In the genomic region with DNA sequence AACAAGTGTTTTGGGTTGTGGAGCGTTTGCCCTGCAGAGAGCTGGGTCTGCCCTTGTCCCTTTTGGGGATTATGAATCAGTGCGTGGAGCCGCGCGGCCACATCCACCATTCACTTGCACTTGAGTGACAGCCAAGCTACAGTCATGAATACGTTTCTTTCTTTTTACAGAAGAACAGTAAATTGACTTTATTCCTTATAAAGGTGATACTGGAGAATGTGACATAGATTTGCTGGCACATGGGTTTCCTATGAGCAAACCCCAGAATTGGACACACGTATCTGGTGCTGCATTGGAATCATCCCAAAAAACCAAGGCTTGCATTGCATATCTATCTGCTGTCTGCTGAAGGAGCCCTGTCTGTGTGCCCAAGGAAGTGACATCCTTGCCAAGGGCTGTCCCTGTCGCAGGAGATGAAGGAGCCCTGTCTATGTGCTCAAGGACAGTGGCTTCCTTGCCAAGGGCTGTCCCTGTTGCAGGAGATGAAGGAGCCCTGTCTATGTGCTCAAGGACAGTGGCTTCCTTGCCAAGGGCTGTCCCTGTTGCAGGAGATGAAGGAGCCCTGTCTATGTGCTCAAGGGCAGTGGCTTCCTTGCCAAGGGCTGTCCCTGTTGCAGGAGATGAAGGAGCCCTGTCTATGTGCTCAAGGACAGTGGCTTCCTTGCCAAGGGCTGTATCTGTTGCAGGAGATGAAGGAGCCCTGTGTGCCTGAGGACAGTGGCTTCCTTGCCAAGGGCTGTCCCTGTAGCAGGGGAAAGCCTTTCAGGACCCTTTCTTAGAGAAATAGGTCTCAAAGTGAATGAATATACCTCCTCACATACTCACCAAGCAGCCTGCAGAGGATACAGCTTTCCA, we compare ENCODE assay signal across 2 cellular contexts. TPM values are rescaled to one million over a fixed set of nuclear protein-coding genes. Genes with fewer than 3 reads are reported as not detected.
"Had no signal": no experiment of that assay in that cellular context is flagged by ENCODE, and none has a peak within 500 bp of the region (broad histone marks: within the 10 kb centered on the region; RNA-seq: fewer than 3 reads in every experiment).

No MANE protein-coding gene starts in this region.

RNA-seq across cellular contexts. Expression of a gene that starts 26.3 kb away (rescaled TPM):
- total RNA-seq: LHCN-M2, SJSA1 had no signal
